In the genomic region with DNA sequence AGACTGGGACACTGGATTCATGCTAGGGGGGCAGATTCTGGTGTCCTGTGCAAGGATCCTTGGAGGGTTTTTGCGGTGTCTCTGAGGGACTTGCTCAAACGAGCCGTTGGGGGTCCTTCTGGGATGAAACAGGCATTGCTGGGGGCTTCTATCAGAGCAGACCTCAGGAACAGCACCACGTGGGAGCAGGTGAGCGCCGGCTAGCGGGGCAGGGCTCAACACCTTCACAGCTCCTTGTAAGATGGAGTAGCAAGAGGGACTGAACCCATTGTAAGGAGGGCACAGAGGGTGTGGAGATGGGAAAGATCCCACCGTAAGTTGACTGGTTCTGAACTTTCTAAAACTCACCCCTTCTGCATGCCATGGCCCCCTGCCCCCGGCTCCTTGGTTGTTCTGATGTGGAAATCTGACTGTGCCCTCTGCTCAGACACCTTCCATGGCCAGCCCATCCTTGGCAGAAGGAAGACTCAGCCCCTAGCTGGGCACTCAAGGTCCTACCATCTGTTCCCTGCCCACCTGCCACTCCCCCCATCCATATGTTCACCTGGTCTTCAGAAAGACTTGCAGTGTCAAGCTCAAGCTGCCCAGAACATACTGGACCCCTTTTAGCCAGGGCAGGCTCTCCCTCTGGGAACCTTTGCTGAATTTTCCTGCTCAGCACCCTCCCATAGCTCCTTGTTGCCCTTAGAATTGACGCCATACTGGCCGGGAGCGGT, we compare ENCODE assay signal across 9 cellular contexts. TPM values are rescaled to one million over a fixed set of nuclear protein-coding genes. Genes with fewer than 3 reads are reported as not detected.
DNase-seq lines count a peak whose midpoint lies in the region; ATAC-seq and TF ChIP-seq lines count a peak whose summit lies in the region.
"Had no signal": no experiment of that assay in that cellular context is flagged by ENCODE, and none has a peak within 500 bp of the region (broad histone marks: within the 10 kb centered on the region; RNA-seq: fewer than 3 reads in every experiment).

No MANE protein-coding gene starts in this region.

- H3K27me3 ChIP-seq in WERI-Rb-1 (ENCODE audit: insufficient read depth, low read depth, severe bottlenecking) (no peaks in the 10 kb centered on the region), skeletal muscle satellite cell (ENCODE audit: control insufficient read depth, insufficient read depth, low read length) (no peaks in the 10 kb centered on the region)

- peaks cover 31% of the 10 kb centered on the region for H3K4me1 ChIP-seq in skeletal muscle satellite cell (ENCODE audit: control insufficient read depth, insufficient read depth, low read length)

- H3K36me3 ChIP-seq in WERI-Rb-1 = no peaks in the 10 kb centered on the region
- no peaks in the 10 kb centered on the region for H3K36me3 ChIP-seq in skeletal muscle satellite cell (ENCODE audit: insufficient read depth, low read length)

- peak overlapping the region; percentile 81 for H3K9ac ChIP-seq in skeletal muscle satellite cell (ENCODE audit: low read depth, low read length)

- TF ChIP-seq CTCF in HFF-Myc (IDR thresholded peaks at IDR 0.05; ENCODE audit: low read depth, low read length, missing control alignments) (no peak), WERI-Rb-1 (IDR thresholded peaks at IDR 0.05; ENCODE audit: low read depth, low read length) (no peak), fibroblast of villous mesenchyme (IDR thresholded peaks at IDR 0.05; ENCODE audit: insufficient read depth, low read depth, low read length) (no peak)

- H3K4me3 ChIP-seq in HFF-Myc (replicated peaks; ENCODE audit: low read depth, low read length) = peak overlapping the region; percentile 55
- H3K4me3 ChIP-seq in WERI-Rb-1 (ENCODE audit: low read depth, low read length) = peak overlapping the region; percentile 81
- H3K4me3 ChIP-seq in fibroblast of villous mesenchyme (ENCODE audit: low read depth, low read length) = peak overlapping the region; percentile 77
- H3K4me3 ChIP-seq in skeletal muscle satellite cell (ENCODE audit: low read length) = peak overlapping the region; percentile 86

- no peak overlapping the region; the same call in 1 of the 2 replicates for H3K27ac ChIP-seq in WERI-Rb-1

- H3K9me3 ChIP-seq in WERI-Rb-1 (ENCODE audit: severe bottlenecking) = no peaks in the 10 kb centered on the region
- no peaks in the 10 kb centered on the region for H3K9me3 ChIP-seq in skeletal muscle satellite cell (replicated peaks; ENCODE audit: low read length)

- DNase-seq in HFF-Myc (ENCODE audit: extremely low read depth, low read depth) (no peak), WERI-Rb-1 (no peak), fibroblast of villous mesenchyme (ENCODE audit: low read depth) (no peak), kidney glomerular epithelial cell (lab: John Stamatoyannopoulos, UW) (no peak), NCI-H748 treated with DMSO at 0.1 percent for 48 hours (lab: John Stamatoyannopoulos, UW) (no peak)
- no peak for DNase-seq in activated CD8-positive, alpha-beta memory T cell treated with anti-CD3 and anti-CD28 coated beads, Interleukin-2, amount 50 U/mL, for 4 hours

- H3K4me2 ChIP-seq in skeletal muscle satellite cell (ENCODE audit: low read length) = peak overlapping the region; percentile 99

- no peak for ATAC-seq in GM21423 (IDR thresholded peaks at IDR 0.05; ENCODE audit: unreplicated experiment)

RNA-seq across cellular contexts. Expression of a gene that starts 1.2 kb away (rescaled TPM):
- total RNA-seq in fibroblast of villous mesenchyme = 10.8 and 15.5 TPM in 2 replicates
- 8.7 and 9.9 TPM in 2 replicates for total RNA-seq in skeletal muscle satellite cell (2012; rRNA removed)

RNA-seq across cellular contexts. Expression of a gene that starts 10.8 kb away (rescaled TPM):
- not detected in 2 replicates for total RNA-seq in fibroblast of villous mesenchyme
- not detected in 2 replicates for total RNA-seq in skeletal muscle satellite cell (2012; rRNA removed)
- total RNA-seq: NCI-H460 had no signal

RNA-seq across cellular contexts. Expression of a gene that starts 23.1 kb away (rescaled TPM):
- total RNA-seq in fibroblast of villous mesenchyme = not detected in 2 replicates
- not detected in 2 replicates for total RNA-seq in skeletal muscle satellite cell (2012; rRNA removed)

RNA-seq across cellular contexts. Expression of a gene that starts 39.9 kb away (rescaled TPM):
- 41.5 and 75.4 TPM in 2 replicates for total RNA-seq in fibroblast of villous mesenchyme
- total RNA-seq in skeletal muscle satellite cell (2012; rRNA removed) = 58.6 and 78.9 TPM in 2 replicates

RNA-seq across cellular contexts. Expression of a gene that starts 51.7 kb away (rescaled TPM):
- total RNA-seq in fibroblast of villous mesenchyme = 32.0 and 47.0 TPM in 2 replicates
- 42.2 and 44.4 TPM in 2 replicates for total RNA-seq in skeletal muscle satellite cell (2012; rRNA removed)
